Comparison of ENCODE assay signal across 9 cellular contexts in the genomic region with DNA sequence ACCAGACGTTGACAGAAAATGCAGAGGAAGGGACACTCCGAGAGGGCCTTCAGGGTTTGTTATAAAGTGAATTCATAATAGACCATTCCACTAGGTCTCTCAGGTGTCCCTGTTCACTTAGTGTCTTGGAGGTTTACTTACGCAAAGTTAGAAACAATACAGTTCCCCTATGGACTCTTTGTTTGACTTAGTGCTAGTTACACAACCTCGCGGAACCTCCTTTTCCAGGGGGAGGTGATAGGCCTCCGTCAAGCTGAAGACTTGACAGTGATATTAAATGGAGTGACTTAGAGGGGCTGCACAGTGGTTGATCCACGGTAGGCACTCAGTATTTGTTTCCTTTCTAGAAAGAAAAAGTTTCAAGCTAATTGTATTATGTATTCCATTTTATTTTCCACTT. TPM values are rescaled to one million over a fixed set of nuclear protein-coding genes. Genes with fewer than 3 reads are reported as not detected.
A peak's percentile ranks its signal among the peaks of the same experiment; 100 is the strongest.
DNase-seq lines count a peak whose midpoint lies in the region; ATAC-seq and TF ChIP-seq lines count a peak whose summit lies in the region.
"Had no signal": no experiment of that assay in that cellular context is flagged by ENCODE, and none has a peak within 500 bp of the region (broad histone marks: within the 10 kb centered on the region; RNA-seq: fewer than 3 reads in every experiment).

No MANE protein-coding gene starts in this region.

- peaks cover 46% of the 10 kb centered on the region for H3K36me3 Mint-ChIP-seq in activated CD4-positive, alpha-beta T cell treated with anti-CD3 and anti-CD28 coated beads, Interleukin-2, amount 10 ng/mL, durations not matched to agents 24 days and 14 days (ENCODE audit: low read depth)
- H3K36me3 Mint-ChIP-seq in activated B cell treated with CpG ODN at 0.5 μM for 24 hours (ENCODE audit: low read depth): peaks cover 53% of the 10 kb centered on the region

- H3K9me3 Mint-ChIP-seq in activated CD4-positive, alpha-beta T cell treated with anti-CD3 and anti-CD28 coated beads, Interleukin-2, amount 10 ng/mL, durations not matched to agents 24 days and 14 days: no peaks in the 10 kb centered on the region
- no peaks in the 10 kb centered on the region for H3K9me3 Mint-ChIP-seq in activated B cell treated with CpG ODN at 0.5 μM for 24 hours

- H3K4me1 Mint-ChIP-seq in activated CD4-positive, alpha-beta T cell treated with anti-CD3 and anti-CD28 coated beads, Interleukin-2, amount 10 ng/mL, durations not matched to agents 24 days and 14 days: peaks cover 44% of the 10 kb centered on the region
- H3K4me1 Mint-ChIP-seq in activated B cell treated with CpG ODN at 0.5 μM for 24 hours: peaks cover 52% of the 10 kb centered on the region

- H3K4me3 ChIP-seq in iPS-18c (ENCODE audit: insufficient read depth, low read depth, low read length): peak overlapping the region; percentile 96
- peak overlapping the region; percentile 87 for H3K4me3 ChIP-seq in thymus (ENCODE audit: low read length)

- H3K27ac ChIP-seq in thymus (ENCODE audit: low read depth): no peak overlapping the region

- H3K9me3 ChIP-seq in iPS-18c (ENCODE audit: control insufficient read depth, insufficient read depth, low read length) (no peaks in the 10 kb centered on the region), thymus (ENCODE audit: control insufficient read depth) (no peaks in the 10 kb centered on the region)

- H3K27me3 Mint-ChIP-seq in activated CD4-positive, alpha-beta T cell treated with anti-CD3 and anti-CD28 coated beads, Interleukin-2, amount 10 ng/mL, durations not matched to agents 24 days and 14 days: peaks cover 3% of the 10 kb centered on the region
- no peaks in the 10 kb centered on the region for H3K27me3 Mint-ChIP-seq in activated B cell treated with CpG ODN at 0.5 μM for 24 hours

- H3K4me1 ChIP-seq in thymus (ENCODE audit: control insufficient read depth, insufficient read depth, low read length): peaks cover 18% of the 10 kb centered on the region

- H3K4me3 Mint-ChIP-seq in activated CD4-positive, alpha-beta T cell treated with anti-CD3 and anti-CD28 coated beads, Interleukin-2, amount 10 ng/mL, durations not matched to agents 24 days and 14 days: peak overlapping the region; percentile 96
- H3K4me3 Mint-ChIP-seq in activated B cell treated with CpG ODN at 0.5 μM for 24 hours: peak overlapping the region; percentile 98

- H3K27me3 ChIP-seq in thymus (ENCODE audit: control insufficient read depth, insufficient read depth): no peaks in the 10 kb centered on the region

- CTCF ChIA-PET in activated B cell treated with CpG ODN at 0.5 μM for 24 hours (lab: Charles Lee): interaction anchor here (0.9 kb wide), 1 partner anchor 147 kb away, joined by 3 read pairs; no protein-coding TSS in a partner anchor

- peaks cover 12% of the 10 kb centered on the region for H3K36me3 ChIP-seq in thymus (ENCODE audit: control insufficient read depth, insufficient read depth)

- intact Hi-C loops in activated CD4-positive, alpha-beta T cell treated with anti-CD3 and anti-CD28 coated beads, Interleukin-2, amount 10 ng/mL, durations not matched to agents 24 days and 14 days (cut with micrococcal nuclease): loop anchor here (2.0 to 5.0 kb wide), 3 partner anchors 311 to 509 kb away; partner anchors contain the start of genes ANKRD33B and DAP
- intact Hi-C loops in activated B cell treated with CpG ODN at 0.5 μM for 24 hours (cut with micrococcal nuclease): loop anchor here (2.0 kb wide), 2 partner anchors 313 to 509 kb away; partner anchors contain the start of genes ANKRD33B and DAP

- peak overlapping the region; percentile 96 for H3K27ac Mint-ChIP-seq in activated CD4-positive, alpha-beta T cell treated with anti-CD3 and anti-CD28 coated beads, Interleukin-2, amount 10 ng/mL, durations not matched to agents 24 days and 14 days
- peak overlapping the region; percentile 43 for H3K27ac Mint-ChIP-seq in activated B cell treated with CpG ODN at 0.5 μM for 24 hours

- no peak for DNase-seq in activated CD4-positive, alpha-beta T cell treated with anti-CD3 and anti-CD28 coated beads, Interleukin-2, amount 10 ng/mL, durations not matched to agents 24 days and 14 days
- DNase-seq in activated CD4-positive, alpha-beta T cell treated with anti-CD3 and anti-CD28 coated beads for 4 hours: no peak
- DNase-seq in activated B cell treated with CpG ODN at 0.5 μM for 24 hours: no peak
- DNase-seq in activated effector memory CD4-positive, alpha-beta T cell treated with anti-CD3 and anti-CD28 coated beads, Interleukin-2, amount 50 U/mL, for 16 hours: no peak
- DNase-seq in NCI-H128 (lab: John Stamatoyannopoulos, UW; ENCODE audit: unreplicated experiment): no peak

- POLR2A ChIA-PET in activated B cell treated with CpG ODN at 0.5 μM for 24 hours (lab: Charles Lee): interaction anchor here (4.1 kb wide), 1 partner anchor 102 kb away, joined by 69 read pairs; the partner anchor contains the start of gene MARCHF6

- whole genome bisulfite sequencing in thymus: 57% methylated on average over 7 of the region's 7 CpGs

- ATAC-seq in activated B cell treated with CpG ODN at 0.5 μM for 24 hours (ENCODE audit: low read depth) (no peak), GM19328 (IDR thresholded peaks at IDR 0.05; ENCODE audit: unreplicated experiment) (no peak)
- ATAC-seq: left lobe of liver had no signal

- no peak for TF ChIP-seq CTCF in activated B cell treated with CpG ODN at 0.5 μM for 24 hours (IDR thresholded peaks at IDR 0.05)

RNA-seq across cellular contexts. Expression of gene CCT5, which starts 1.3 kb away (rescaled TPM):
- 566 and 581 TPM in 2 replicates for total RNA-seq in activated CD4-positive, alpha-beta T cell treated with anti-CD3 and anti-CD28 coated beads, Interleukin-2, amount 10 ng/mL, durations not matched to agents 24 days and 14 days
- 203 and 213 TPM in 2 replicates for total RNA-seq in activated B cell treated with CpG ODN at 0.5 μM for 24 hours
- 114 TPM for polyA plus RNA-seq in thymus

RNA-seq across cellular contexts. Expression of gene ATPSCKMT, which starts 1.7 kb away (rescaled TPM):
- 28.9 and 30.4 TPM in 2 replicates for total RNA-seq in activated CD4-positive, alpha-beta T cell treated with anti-CD3 and anti-CD28 coated beads, Interleukin-2, amount 10 ng/mL, durations not matched to agents 24 days and 14 days
- 16.2 and 19.4 TPM in 2 replicates for total RNA-seq in activated B cell treated with CpG ODN at 0.5 μM for 24 hours
- polyA plus RNA-seq in thymus: 14.4 TPM

RNA-seq across cellular contexts. Expression of gene CMBL, which starts 56.3 kb away (rescaled TPM):
- total RNA-seq in activated CD4-positive, alpha-beta T cell treated with anti-CD3 and anti-CD28 coated beads, Interleukin-2, amount 10 ng/mL, durations not matched to agents 24 days and 14 days: 0.35 and 2.0 TPM in 2 replicates
- not detected in 2 replicates for total RNA-seq in activated B cell treated with CpG ODN at 0.5 μM for 24 hours
- polyA plus RNA-seq in thymus: 8.1 TPM
